16 cellular contexts compared by ENCODE assay signal in the genomic region with DNA sequence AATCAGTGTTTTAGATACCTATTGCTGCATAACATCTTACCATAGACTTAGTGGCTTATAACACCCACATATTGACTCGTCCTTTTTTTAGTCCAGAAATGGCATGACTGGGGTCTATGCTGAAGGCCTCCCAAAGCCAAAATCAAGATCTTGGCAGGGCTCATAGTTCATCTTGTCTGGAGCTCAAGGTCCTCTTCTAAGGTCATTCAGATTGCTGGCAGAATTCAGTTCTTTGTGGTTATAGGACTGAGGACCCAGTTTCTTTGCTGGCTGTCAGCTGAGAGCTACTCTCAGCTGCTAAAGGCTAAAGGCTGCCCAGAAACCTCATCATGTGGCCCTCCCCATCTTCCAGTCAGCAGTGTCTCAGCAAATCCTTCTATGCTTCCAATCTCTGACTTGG.
A peak's percentile ranks its signal among the peaks of the same experiment; 100 is the strongest.
DNase-seq lines count a peak whose midpoint lies in the region; ATAC-seq and TF ChIP-seq lines count a peak whose summit lies in the region.
"Had no signal": no experiment of that assay in that cellular context is flagged by ENCODE, and none has a peak within 500 bp of the region (broad histone marks: within the 10 kb centered on the region; RNA-seq: fewer than 3 reads in every experiment).

No MANE protein-coding gene starts in this region.

- no peaks in the 10 kb centered on the region for H3K9me2 ChIP-seq in MM.1S (replicated peaks; ENCODE audit: insufficient read depth, low read length)

- no peaks in the 10 kb centered on the region for H4K20me1 ChIP-seq in BLaER1
- no peaks in the 10 kb centered on the region for H4K20me1 ChIP-seq in MM.1S (ENCODE audit: insufficient read depth, low read length)

- TF ChIP-seq CTCF in MM.1S (IDR thresholded peaks at IDR 0.05; ENCODE audit: low read length) (no peak), esophagus muscularis mucosa (IDR thresholded peaks at IDR 0.05) (no peak), osteocyte (IDR thresholded peaks at IDR 0.05) (no peak), brain microvascular endothelial cell (IDR thresholded peaks at IDR 0.05; ENCODE audit: low read depth, low read length, missing control alignments) (no peak)

- H3K4me2 ChIP-seq in BLaER1 (peak overlapping the region; percentile 60), MM.1S (ENCODE audit: low read depth, low read length) (no peak overlapping the region)
- H3K4me2 ChIP-seq: PC-9 had no signal

- H3K27ac ChIP-seq in BLaER1, result 0 out of 2 replicates have a peak overlapping the region, but pooled peaks have one; percentile 15
- H3K27ac ChIP-seq in MM.1S (ENCODE audit: low read length), result no peak overlapping the region
- no peak overlapping the region for H3K27ac ChIP-seq in esophagus muscularis mucosa (replicated peaks in 1 of 4)
- H3K27ac ChIP-seq in brain microvascular endothelial cell, result no peak overlapping the region
- H3K27ac ChIP-seq: PC-9, SJSA1 had no signal

- H3K9me3 Mint-ChIP-seq in osteocyte (ENCODE audit: unreplicated experiment), result no peaks in the 10 kb centered on the region
- H3K9me3 Mint-ChIP-seq: CD8-positive, alpha-beta T cell; H9 had no signal

- no peak overlapping the region for H3K4me3 Mint-ChIP-seq in osteocyte (ENCODE audit: unreplicated experiment)
- H3K4me3 Mint-ChIP-seq: CD8-positive, alpha-beta T cell; H9 had no signal

- H3K9ac ChIP-seq in BLaER1 (no peak overlapping the region), MM.1S (ENCODE audit: low read length) (no peak overlapping the region)

- no peaks in the 10 kb centered on the region for H3K36me3 ChIP-seq in BLaER1
- H3K36me3 ChIP-seq in MM.1S (replicated peaks; ENCODE audit: insufficient read depth, low read length), result no peaks in the 10 kb centered on the region
- H3K36me3 ChIP-seq in esophagus muscularis mucosa, result no peaks in the 10 kb centered on the region
- H3K36me3 ChIP-seq in brain microvascular endothelial cell (replicated peaks), result no peaks in the 10 kb centered on the region
- H3K36me3 ChIP-seq: SJSA1 had no signal

- H3K9me3 ChIP-seq in BLaER1 (0 out of 2 replicates have a peak, but pooled peaks cover 5% of the 10 kb centered on the region), MM.1S (replicated peaks; ENCODE audit: insufficient read depth, low read length) (no peaks in the 10 kb centered on the region), esophagus muscularis mucosa (no peaks in the 10 kb centered on the region)
- H3K9me3 ChIP-seq: SJSA1 had no signal

- 85% methylated on average over 1 of the region's 1 CpG for WGBS in esophagus muscularis mucosa

- no peaks in the 10 kb centered on the region for H3F3A ChIP-seq in MM.1S (ENCODE audit: insufficient read depth, low read length)

- H3K4me1 ChIP-seq in BLaER1 (peaks cover 84% of the 10 kb centered on the region), MM.1S (ENCODE audit: low read length) (peaks cover 8% of the 10 kb centered on the region), esophagus muscularis mucosa (peaks cover 7 to 19% (median 11%) of the 10 kb centered on the region in 4 donors)

- no peak overlapping the region for H3K4me3 ChIP-seq in BLaER1
- H3K4me3 ChIP-seq in MM.1S (ENCODE audit: low read length), result no peak overlapping the region
- no peak overlapping the region for H3K4me3 ChIP-seq in esophagus muscularis mucosa
- H3K4me3 ChIP-seq in brain microvascular endothelial cell (ENCODE audit: low read depth, low read length), result no peak overlapping the region
- H3K4me3 ChIP-seq: PC-9, SJSA1 had no signal

- H2AFZ ChIP-seq in MM.1S (ENCODE audit: low read length), result no peak overlapping the region
- H2AFZ ChIP-seq: PC-9 had no signal

- peaks cover 7% of the 10 kb centered on the region for H3K4me1 Mint-ChIP-seq in osteocyte (ENCODE audit: unreplicated experiment)

- no peaks in the 10 kb centered on the region for H3K79me2 ChIP-seq in MM.1S (ENCODE audit: low read length)

- TF ChIP-seq POLR2A in esophagus muscularis mucosa (IDR thresholded peaks at IDR 0.05; ENCODE audit: low read depth), result no peak

- ATAC-seq in GM21529 (IDR thresholded peaks at IDR 0.05; ENCODE audit: unreplicated experiment), result no peak
- ATAC-seq: CD8-positive, alpha-beta T cell had no signal

- in situ Hi-C loops in brain microvascular endothelial cell (cut with HindIII; ENCODE audit: low pct_ligation_motif_present, low sequenced_read_pairs), result no loop called here

- TF ChIP-seq EP300 in esophagus muscularis mucosa (IDR thresholded peaks at IDR 0.05), result no peak

- H3K27ac Mint-ChIP-seq in osteocyte (ENCODE audit: unreplicated experiment), result no peak overlapping the region
- H3K27ac Mint-ChIP-seq: CD8-positive, alpha-beta T cell; H9 had no signal

- no peaks in the 10 kb centered on the region for H3K36me3 Mint-ChIP-seq in osteocyte (ENCODE audit: unreplicated experiment)

- DNase-seq in MM.1S (peak; percentile 2), esophagus muscularis mucosa (ENCODE audit: extremely low spot score) (peak; percentile 68), osteocyte (ENCODE audit: extremely low spot score, unreplicated experiment) (peak; percentile 17), brain microvascular endothelial cell (no peak), SHP77 treated with DMSO at 0.1 percent for 48 hours (lab: John Stamatoyannopoulos, UW) (no peak), NCI-H446 (lab: John Stamatoyannopoulos, UW) (no peak)
- DNase-seq: CD8-positive, alpha-beta T cell; DMS79 treated with DMSO at 0.1 percent for 48 hours; H9; NCI-H2107; NCI-H510A treated with DMSO at 0.1 percent for 48 hours; NCI-H774; PC-9 had no signal

- peaks cover 8% of the 10 kb centered on the region for H3K27me3 Mint-ChIP-seq in osteocyte (ENCODE audit: unreplicated experiment)

- H3K27me3 ChIP-seq in BLaER1 (no peaks in the 10 kb centered on the region), MM.1S (replicated peaks; ENCODE audit: insufficient read depth, low read length) (0 out of 2 replicates have a peak, but pooled peaks cover 4% of the 10 kb centered on the region), esophagus muscularis mucosa (no peaks in the 10 kb centered on the region), brain microvascular endothelial cell (replicated peaks) (no peaks in the 10 kb centered on the region)
- H3K27me3 ChIP-seq: SJSA1 had no signal

- intact Hi-C loops in esophagus muscularis mucosa (cut with DNase I), result loop anchor here (10.0 kb wide), 1 partner anchor 56 kb away; no protein-coding TSS in a partner anchor

Comparison
In these comparisons a context has a peak if more than half of its experiments do, and no peak if none do; other contexts are left out.
1. DNase-seq: peak in MM.1S (single experiment), esophagus muscularis mucosa (single experiment) and osteocyte (single experiment); none in brain microvascular endothelial cell (single experiment), SHP77 treated with DMSO at 0.1 percent for 48 hours (single experiment) and NCI-H446 (0 of 2).